ENCODE assay signal across 18 cellular contexts in the genomic region with DNA sequence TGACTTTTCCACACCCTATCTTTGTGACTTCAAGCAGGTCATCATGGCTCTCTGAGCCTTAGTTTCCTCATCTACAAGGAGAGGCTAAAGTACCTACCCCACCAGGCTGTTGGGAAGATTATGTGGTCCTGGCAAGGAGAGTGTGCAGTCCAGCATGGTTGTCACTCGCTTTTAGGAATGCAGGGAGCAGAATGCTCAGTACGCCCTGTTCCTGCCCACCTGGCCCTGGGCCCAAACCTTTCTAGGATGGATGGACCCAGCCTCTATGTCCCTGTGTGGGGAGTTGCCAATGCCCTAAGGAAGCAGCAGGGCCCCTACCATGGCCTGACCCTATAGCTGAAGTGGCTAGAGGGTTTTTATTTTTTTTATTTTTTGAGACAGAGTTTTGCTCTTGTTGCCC. TPM values are rescaled to one million over a fixed set of nuclear protein-coding genes. Genes with fewer than 3 reads are reported as not detected.
DNase-seq lines count a peak whose midpoint lies in the region; ATAC-seq and TF ChIP-seq lines count a peak whose summit lies in the region.
"Had no signal": no experiment of that assay in that cellular context is flagged by ENCODE, and none has a peak within 500 bp of the region (broad histone marks: within the 10 kb centered on the region; RNA-seq: fewer than 3 reads in every experiment).

No MANE protein-coding gene starts in this region.

- H3K4me1 Mint-ChIP-seq in WTC11 (peaks cover 13% of the 10 kb centered on the region), neural progenitor cell (peaks cover 7% of the 10 kb centered on the region)

- no peak for TF ChIP-seq CTCF in right atrium auricular region (IDR thresholded peaks at IDR 0.05)
- TF ChIP-seq CTCF in WTC11 (IDR thresholded peaks at IDR 0.05), result no peak
- no peak for TF ChIP-seq CTCF in neural progenitor cell (IDR thresholded peaks at IDR 0.05)
- no peak for TF ChIP-seq CTCF in body of pancreas (IDR thresholded peaks at IDR 0.05)

- H2AFZ ChIP-seq in neural progenitor cell (replicated peaks), result no peak overlapping the region

- H3K4me3 ChIP-seq in right atrium auricular region (no peak overlapping the region), neural progenitor cell (no peak overlapping the region), body of pancreas (no peak overlapping the region)

- H3K9ac ChIP-seq in neural progenitor cell, result no peak overlapping the region

- DNase-seq in left ventricle myocardium superior (no peak), right atrium auricular region (ENCODE audit: low spot score) (no peak), WTC11 (ENCODE audit: low spot score) (no peak), neural progenitor cell (ENCODE audit: low spot score) (no peak), NCI-H1694 treated with DMSO at 0.1 percent for 48 hours (lab: John Stamatoyannopoulos, UW) (no peak), body of pancreas (no peak)
- DNase-seq: BE2C; CD8-positive, alpha-beta T cell; COR-L47; DMS153; DMS79 treated with DMSO at 0.1 percent for 48 hours; EL had no signal

- H3F3A ChIP-seq in neural progenitor cell (ENCODE audit: low read depth), result peaks cover 12% of the 10 kb centered on the region

- H3K4me2 ChIP-seq in neural progenitor cell, result no peak overlapping the region

- H3K9me3 ChIP-seq in right atrium auricular region (no peaks in the 10 kb centered on the region), neural progenitor cell (ENCODE audit: low read depth) (no peaks in the 10 kb centered on the region), body of pancreas (no peaks in the 10 kb centered on the region)
- H3K9me3 ChIP-seq: BE2C had no signal

- intact Hi-C loops in left ventricle myocardium superior (cut with micrococcal nuclease), result no loop called here
- intact Hi-C loops in body of pancreas (cut with DNase I), result no loop called here

- no peaks in the 10 kb centered on the region for H3K36me3 ChIP-seq in right atrium auricular region
- no peaks in the 10 kb centered on the region for H3K36me3 ChIP-seq in neural progenitor cell
- no peaks in the 10 kb centered on the region for H3K36me3 ChIP-seq in body of pancreas (replicated peaks in 1 of 2; ENCODE audit: insufficient read depth in 1 of 2, low read depth in 2 of 2)
- H3K36me3 ChIP-seq: BE2C had no signal

- TF ChIP-seq POLR2A in body of pancreas (IDR thresholded peaks at IDR 0.05), result no peak

- H3K4me3 Mint-ChIP-seq in WTC11, result peak overlapping the region; percentile 38; the same call in 1 of the 2 replicates
- peak overlapping the region; percentile 46 for H3K4me3 Mint-ChIP-seq in neural progenitor cell
- H3K4me3 Mint-ChIP-seq: CD14-positive monocyte; CD8-positive, alpha-beta T cell; IgD-negative memory B cell had no signal

- H3K36me3 Mint-ChIP-seq in WTC11 (no peaks in the 10 kb centered on the region), neural progenitor cell (no peaks in the 10 kb centered on the region)
- H3K36me3 Mint-ChIP-seq: CD8-positive, alpha-beta T cell; IgD-negative memory B cell had no signal

- H3K79me2 ChIP-seq in neural progenitor cell (ENCODE audit: low read depth), result no peaks in the 10 kb centered on the region

- peak; percentile 39 for ATAC-seq in left ventricle myocardium superior
- ATAC-seq in WTC11, result no peak
- no peak for ATAC-seq in HG03175 (IDR thresholded peaks at IDR 0.05; ENCODE audit: unreplicated experiment)
- no peak for ATAC-seq in body of pancreas
- ATAC-seq: CD8-positive, alpha-beta T cell; HCT116 had no signal

- CTCF ChIA-PET in WTC11 (lab: Charles Lee), result no interaction called here

- H3K27ac Mint-ChIP-seq in WTC11 (no peak overlapping the region), neural progenitor cell (no peak overlapping the region)
- H3K27ac Mint-ChIP-seq: CD14-positive monocyte; CD8-positive, alpha-beta T cell; IgD-negative memory B cell had no signal

- H3K27me3 Mint-ChIP-seq in WTC11 (ENCODE audit: low read depth) (peaks cover 13% of the 10 kb centered on the region), neural progenitor cell (ENCODE audit: insufficient read depth, low read depth) (peaks cover 19% of the 10 kb centered on the region)

- H4K20me1 ChIP-seq in neural progenitor cell (ENCODE audit: low read depth), result no peaks in the 10 kb centered on the region

- H3K27me3 ChIP-seq in right atrium auricular region, result peaks cover 4 to 7% of the 10 kb centered on the region in 2 donors
- H3K27me3 ChIP-seq in neural progenitor cell, result peaks cover 18% of the 10 kb centered on the region
- no peaks in the 10 kb centered on the region for H3K27me3 ChIP-seq in body of pancreas
- H3K27me3 ChIP-seq: BE2C had no signal

- POLR2A ChIA-PET in WTC11 (lab: Charles Lee), result no interaction called here

- H3K27ac ChIP-seq in right atrium auricular region (no peak overlapping the region), neural progenitor cell (no peak overlapping the region), body of pancreas (no peak overlapping the region)

- 73 to 97% methylated on average over 2 of the region's 2 CpGs for whole genome bisulfite sequencing in body of pancreas, 2 donors

- H3K9me3 Mint-ChIP-seq in WTC11, result no peaks in the 10 kb centered on the region
- H3K9me3 Mint-ChIP-seq in neural progenitor cell, result no peaks in the 10 kb centered on the region
- H3K9me3 Mint-ChIP-seq: CD8-positive, alpha-beta T cell; IgD-negative memory B cell had no signal

- H3K4me1 ChIP-seq in right atrium auricular region (peaks cover 0 to 7% of the 10 kb centered on the region in 2 donors), neural progenitor cell (no peaks in the 10 kb centered on the region), body of pancreas (peaks cover 23% of the 10 kb centered on the region)
- H3K4me1 ChIP-seq: BE2C had no signal

TF ChIP-seq in WTC11, 78 proteins besides CTCF, POLR2A, EP300 and RAD21:
- TF ChIP-seq, protein P1, sequence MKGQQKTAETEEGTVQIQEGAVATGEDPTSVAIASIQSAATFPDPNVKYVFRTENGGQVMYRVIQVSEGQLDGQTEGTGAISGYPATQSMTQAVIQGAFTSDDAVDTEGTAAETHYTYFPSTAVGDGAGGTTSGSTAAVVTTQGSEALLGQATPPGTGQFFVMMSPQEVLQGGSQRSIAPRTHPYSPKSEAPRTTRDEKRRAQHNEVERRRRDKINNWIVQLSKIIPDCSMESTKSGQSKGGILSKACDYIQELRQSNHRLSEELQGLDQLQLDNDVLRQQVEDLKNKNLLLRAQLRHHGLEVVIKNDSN (CRISPR knock-in tag; IDR thresholded peaks at IDR 0.05), result no peak
- TF ChIP-seq ZNF121 (CRISPR knock-in tag; IDR thresholded peaks at IDR 0.05), result no peak
- no peak for TF ChIP-seq TEAD4 (CRISPR knock-in tag; IDR thresholded peaks at IDR 0.05)
- no peak for TF ChIP-seq OVOL2 (CRISPR knock-in tag; IDR thresholded peaks at IDR 0.05; ENCODE audit: borderline replicate concordance)
- TF ChIP-seq JAZF1 (CRISPR knock-in tag; IDR thresholded peaks at IDR 0.05), result no peak
- TF ChIP-seq, protein P2, sequence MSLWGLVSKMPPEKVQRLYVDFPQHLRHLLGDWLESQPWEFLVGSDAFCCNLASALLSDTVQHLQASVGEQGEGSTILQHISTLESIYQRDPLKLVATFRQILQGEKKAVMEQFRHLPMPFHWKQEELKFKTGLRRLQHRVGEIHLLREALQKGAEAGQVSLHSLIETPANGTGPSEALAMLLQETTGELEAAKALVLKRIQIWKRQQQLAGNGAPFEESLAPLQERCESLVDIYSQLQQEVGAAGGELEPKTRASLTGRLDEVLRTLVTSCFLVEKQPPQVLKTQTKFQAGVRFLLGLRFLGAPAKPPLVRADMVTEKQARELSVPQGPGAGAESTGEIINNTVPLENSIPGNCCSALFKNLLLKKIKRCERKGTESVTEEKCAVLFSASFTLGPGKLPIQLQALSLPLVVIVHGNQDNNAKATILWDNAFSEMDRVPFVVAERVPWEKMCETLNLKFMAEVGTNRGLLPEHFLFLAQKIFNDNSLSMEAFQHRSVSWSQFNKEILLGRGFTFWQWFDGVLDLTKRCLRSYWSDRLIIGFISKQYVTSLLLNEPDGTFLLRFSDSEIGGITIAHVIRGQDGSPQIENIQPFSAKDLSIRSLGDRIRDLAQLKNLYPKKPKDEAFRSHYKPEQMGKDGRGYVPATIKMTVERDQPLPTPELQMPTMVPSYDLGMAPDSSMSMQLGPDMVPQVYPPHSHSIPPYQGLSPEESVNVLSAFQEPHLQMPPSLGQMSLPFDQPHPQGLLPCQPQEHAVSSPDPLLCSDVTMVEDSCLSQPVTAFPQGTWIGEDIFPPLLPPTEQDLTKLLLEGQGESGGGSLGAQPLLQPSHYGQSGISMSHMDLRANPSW (CRISPR knock-in tag; conservative IDR thresholded peaks at IDR 0.05; ENCODE audit: low read depth), result no peak
- no peak for TF ChIP-seq NFATC4 (CRISPR knock-in tag; IDR thresholded peaks at IDR 0.05)
- TF ChIP-seq EMX1 (CRISPR knock-in tag; IDR thresholded peaks at IDR 0.05), result no peak
- TF ChIP-seq TEAD1 (CRISPR knock-in tag; IDR thresholded peaks at IDR 0.05), result no peak
- TF ChIP-seq, protein P3, sequence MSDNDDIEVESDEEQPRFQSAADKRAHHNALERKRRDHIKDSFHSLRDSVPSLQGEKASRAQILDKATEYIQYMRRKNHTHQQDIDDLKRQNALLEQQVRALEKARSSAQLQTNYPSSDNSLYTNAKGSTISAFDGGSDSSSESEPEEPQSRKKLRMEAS (CRISPR knock-in tag; IDR thresholded peaks at IDR 0.05), result no peak

RNA-seq across cellular contexts. Expression of a gene that starts 2.0 kb away (rescaled TPM):
- total RNA-seq in left ventricle myocardium superior (not detected), right atrium auricular region (not detected), WTC11 (2021) (2.8 to 6.2 TPM (median 3.4 TPM) in 3 replicates), neural progenitor cell (ENCODE audit: low replicate concordance) (1.4 TPM in 1 of 2 replicates, not detected in the other), body of pancreas (not detected)
- total RNA-seq: CD8-positive, alpha-beta T cell; HT1080 had no signal

RNA-seq across cellular contexts. Expression of a gene that starts 2.4 kb away (rescaled TPM):
- total RNA-seq in left ventricle myocardium superior (not detected), right atrium auricular region (not detected), WTC11 (2021) (0.34 to 0.55 TPM (median 0.42 TPM) in 3 replicates), neural progenitor cell (ENCODE audit: low replicate concordance) (not detected in 2 replicates), body of pancreas (10 to 100 TPM in 1 of 2 donors, 1 to 10 TPM in 1; 7.8 to 11.9 TPM)
- total RNA-seq: CD8-positive, alpha-beta T cell; H4; HT1080 had no signal

RNA-seq across cellular contexts. Expression of a gene that starts 18.7 kb away (rescaled TPM):
- total RNA-seq in left ventricle myocardium superior (not detected), right atrium auricular region (not detected), WTC11 (2021) (2.6 to 6.6 TPM (median 3.3 TPM) in 3 replicates), neural progenitor cell (ENCODE audit: low replicate concordance) (not detected in 2 replicates), body of pancreas (over 10,000 TPM; 21,261 to 26,491 TPM)
- total RNA-seq: CD8-positive, alpha-beta T cell; H4; HT1080 had no signal

RNA-seq across cellular contexts. Expression of a gene that starts 26.7 kb away (rescaled TPM):
- total RNA-seq in left ventricle myocardium superior, result not detected
- total RNA-seq in right atrium auricular region, result not detected
- total RNA-seq in WTC11 (2021), result not detected in 3 replicates
- total RNA-seq in neural progenitor cell (ENCODE audit: low replicate concordance), result not detected in 2 replicates
- 1 to 10 TPM; 5.6 to 6.2 TPM for total RNA-seq in body of pancreas
- total RNA-seq: CD8-positive, alpha-beta T cell; H4; HT1080 had no signal

RNA-seq across cellular contexts. Expression of a gene that starts 41.6 kb away (rescaled TPM):
- total RNA-seq in left ventricle myocardium superior (not detected), right atrium auricular region (under 1 TPM in 1 of 2 donors, not detected in 1; 0.39 TPM), WTC11 (2021) (1.0 to 2.0 TPM (median 1.4 TPM) in 3 replicates), neural progenitor cell (ENCODE audit: low replicate concordance) (1.0 and 1.9 TPM in 2 replicates), body of pancreas (under 1 TPM in 1 of 2 donors, not detected in 1; 0.26 TPM)
- total RNA-seq: HT1080 had no signal

Comparison
In these comparisons a context has a peak if more than half of its experiments do, and no peak if none do; other contexts are left out.
1. RNA of a gene that starts 18.7 kb away (total RNA-seq): 21,261 to 26,491 TPM in body of pancreas; 2.6 to 6.6 TPM in WTC11, not detected in left ventricle myocardium superior (single experiment), not detected in right atrium auricular region and not detected in neural progenitor cell; every median in the first group is over 1,000 times any median in the second.